Comparison of ENCODE assay signal across 1 cellular context in genomic region chr12:64633940-64634337, GRCh38.
A peak's percentile ranks its signal among the peaks of the same experiment; 100 is the strongest.
TF ChIP-seq lines count a peak whose summit lies in the region.

No MANE protein-coding gene starts in this region.

TF ChIP-seq in HEK293, 187 proteins besides CTCF, POLR2A, EP300 and RAD21 (continued from another document):
- TF ChIP-seq AEBP2 (tag by site-specific recombination; IDR thresholded peaks at IDR 0.05; ENCODE audit: borderline replicate concordance) (no peak), ZSCAN18 (tag by site-specific recombination; IDR thresholded peaks at IDR 0.05) (no peak), ELK4 (IDR thresholded peaks at IDR 0.05; ENCODE audit: borderline replicate concordance, low read depth, low read length) (no peak), ZNF660 (tag by site-specific recombination; IDR thresholded peaks at IDR 0.05) (peak; percentile 10; the same call in 1 of the 2 replicates), ZNF221 (tag by site-specific recombination; IDR thresholded peaks at IDR 0.05; ENCODE audit: borderline replicate concordance) (no peak), ZSCAN30 (tag by site-specific recombination; IDR thresholded peaks at IDR 0.05) (no peak), GLIS2 (tag by site-specific recombination; IDR thresholded peaks at IDR 0.05) (peak; percentile 23; the same call in 1 of the 2 replicates), ZNF701 (tag by site-specific recombination; IDR thresholded peaks at IDR 0.05) (no peak), YY1 (tag by site-specific recombination; IDR thresholded peaks at IDR 0.05) (no peak), ZNF785 (tag by site-specific recombination; IDR thresholded peaks at IDR 0.05) (no peak), ZNF610 (tag by site-specific recombination; IDR thresholded peaks at IDR 0.05; ENCODE audit: borderline replicate concordance) (no peak), ZBTB48 (tag by site-specific recombination; IDR thresholded peaks at IDR 0.05) (no peak), ZNF174 (tag by site-specific recombination; IDR thresholded peaks at IDR 0.05) (no peak), SETDB1 (IDR thresholded peaks at IDR 0.05; ENCODE audit: insufficient read length, low read length) (peak; percentile 30), ZNF324 (tag by site-specific recombination; IDR thresholded peaks at IDR 0.05) (no peak), FEZF1 (tag by site-specific recombination; IDR thresholded peaks at IDR 0.05) (no peak), ZEB2 (tag by site-specific recombination; IDR thresholded peaks at IDR 0.05) (peak; percentile 34; the same call in 1 of the 2 replicates), ZBTB44 (tag by site-specific recombination; IDR thresholded peaks at IDR 0.05) (no peak), ZNF266 (tag by site-specific recombination; IDR thresholded peaks at IDR 0.05; ENCODE audit: low read depth) (no peak), ZNF416 (tag by site-specific recombination; IDR thresholded peaks at IDR 0.05) (no peak)
